13 cellular contexts compared by ENCODE assay signal in genomic region chr16:2040450-2041105, GRCh38. TPM values are rescaled to one million over a fixed set of nuclear protein-coding genes. Genes with fewer than 3 reads are reported as not detected.
A peak's percentile ranks its signal among the peaks of the same experiment; 100 is the strongest.
DNase-seq lines count a peak whose midpoint lies in the region; ATAC-seq, FAIRE-seq and TF ChIP-seq lines count a peak whose summit lies in the region.
"Had no signal": no experiment of that assay in that cellular context is flagged by ENCODE, and none has a peak within 500 bp of the region (broad histone marks: within the 10 kb centered on the region; RNA-seq: fewer than 3 reads in every experiment).

No MANE protein-coding gene starts in this region.

- H3K27ac ChIP-seq in K562 (ENCODE audit: extremely low read depth, low read depth, low read length) (no peak overlapping the region), mucosa of rectum (ENCODE audit: low read depth in 2 of 2, low read length in 2 of 2) (peak overlapping the region; percentile 84 to 85), transverse colon (peak overlapping the region; percentile 76 to 87 (median 82))

- no peak for FAIRE-seq in K562 (lab: Jason Lieb, UNC)
- FAIRE-seq: GM12878 had no signal

- ATAC-seq in K562: no peak
- ATAC-seq in HG03175 (IDR thresholded peaks at IDR 0.05; ENCODE audit: unreplicated experiment): no peak
- no peak for ATAC-seq in GM21786 (IDR thresholded peaks at IDR 0.05; ENCODE audit: unreplicated experiment)
- ATAC-seq: activated naive CD4-positive, alpha-beta T cell treated with anti-CD3 and anti-CD28 coated beads, Interleukin-2, amount 50 U/mL, for 72 hours; GM12878 had no signal

- H3K4me1 ChIP-seq in K562 (replicated peaks in 1 of 2; ENCODE audit: control insufficient read depth in 2 of 2, insufficient read depth in 2 of 2, low read length in 2 of 2): peaks cover 5 to 87% of the 10 kb centered on the region in 2 experiments; a peak in 3 of 5 replicates
- H3K4me1 ChIP-seq in mucosa of rectum (ENCODE audit: control insufficient read depth in 2 of 2, insufficient read depth in 2 of 2, low read length in 2 of 2): peaks cover 63 to 73% of the 10 kb centered on the region in 2 donors
- H3K4me1 ChIP-seq in transverse colon: peaks cover 64 to 89% (median 76%) of the 10 kb centered on the region in 4 donors

- no peak overlapping the region for H3K4me3 ChIP-seq in K562
- no peak overlapping the region for H3K4me3 ChIP-seq in mucosa of rectum (ENCODE audit: low read length in 2 of 2)
- H3K4me3 ChIP-seq in transverse colon: no peak overlapping the region
- H3K4me3 ChIP-seq: GM12878 had no signal

- H3K79me2 ChIP-seq in K562 (ENCODE audit: control insufficient read depth, insufficient read depth, low read length): no peaks in the 10 kb centered on the region

- 77% methylated on average over 11 of the region's 20 CpGs for WGBS in K562 (ENCODE audit: insufficient coverage, low coverage, missing lambda C conversion rate)
- 80% methylated on average over 14 of the region's 20 CpGs; no CpG with 5 or more reads in 1 of the 2 donors for WGBS in transverse colon (ENCODE audit: low coverage in 1 of 2), 2 donors

- intact Hi-C loops in K562 (cut with micrococcal nuclease) (no loop called here), transverse colon (cut with DNase I; ENCODE audit: low total_unique reads) (loop anchor here (10.0 kb wide), 1 partner anchor 1606 kb away; no protein-coding TSS in a partner anchor)

- H2AFZ ChIP-seq in K562 (ENCODE audit: low read depth, low read length): no peak overlapping the region

- no peaks in the 10 kb centered on the region for H3K9me3 ChIP-seq in K562 (replicated peaks; ENCODE audit: control insufficient read depth, insufficient read depth, low read depth, low read length)
- no peaks in the 10 kb centered on the region for H3K9me3 ChIP-seq in mucosa of rectum (ENCODE audit: control insufficient read depth in 2 of 2, low read length in 2 of 2)
- H3K9me3 ChIP-seq in transverse colon: no peaks in the 10 kb centered on the region

- in situ Hi-C loops in K562 (cut with MboI) (no loop called here), transverse colon (cut with MboI; ENCODE audit: low pct_ligation_motif_present in 1 of 4, low pct_unique_long_range_greater_than_20kb in 1 of 4, low sequenced_read_pairs in 3 of 4) (no loop called here)

- no peaks in the 10 kb centered on the region for H3K9me1 ChIP-seq in K562 (ENCODE audit: control insufficient read depth, insufficient read depth, low read length)

- H3K27me3 ChIP-seq in K562 (ENCODE audit: control insufficient read depth in 2 of 2, insufficient read depth in 2 of 2, low read length in 2 of 2): no peaks in the 10 kb centered on the region
- H3K27me3 ChIP-seq in mucosa of rectum (ENCODE audit: control insufficient read depth in 2 of 2, insufficient read depth in 2 of 2, low read length in 2 of 2): no peaks in the 10 kb centered on the region
- H3K27me3 ChIP-seq in transverse colon: no peaks in the 10 kb centered on the region

- TF ChIP-seq POLR2A in K562 (conservative IDR thresholded peaks at IDR 0.05) (no peak), transverse colon (IDR thresholded peaks at IDR 0.05) (no peak)

- no TSS peak for BruUV-seq in K562 (replicated peaks; lab: Mats Ljungman, UMichigan)

- H3K4me2 ChIP-seq in K562 (ENCODE audit: insufficient read depth, low read length): no peak overlapping the region

- H4K20me1 ChIP-seq in K562 (replicated peaks; ENCODE audit: control insufficient read depth, insufficient read depth, low read length): no peaks in the 10 kb centered on the region

- POLR2A ChIA-PET in K562 (lab: Yijun Ruan, JAX): interaction anchor here (1.0 kb wide), 1 partner anchor 11 kb away, joined by 3 read pairs; no protein-coding TSS in a partner anchor

- peak overlapping the region in 1 of 2 experiments; percentile 48; a peak in 1 of 4 replicates for H3K9ac ChIP-seq in K562 (ENCODE audit: insufficient read depth in 1 of 2, low read depth in 2 of 2, low read length in 2 of 2)
- peak overlapping the region in 1 of 2 donors; percentile 37 for H3K9ac ChIP-seq in mucosa of rectum (ENCODE audit: low read depth in 1 of 2, low read length in 2 of 2)

- TF ChIP-seq CTCF in K562 (IDR thresholded peaks at IDR 0.05 in 2 of 3, conservative IDR thresholded peaks at IDR 0.05 in 1 of 3; ENCODE audit: insufficient read depth in 2 of 3, low read depth in 1 of 3, low read length in 3 of 3): no peak
- TF ChIP-seq CTCF in transverse colon (IDR thresholded peaks at IDR 0.05): no peak

- CTCF ChIA-PET in K562 (lab: Yijun Ruan, JAX; ENCODE audit: low intra/inter-chr PET ratio): interaction anchor here (1.1 kb wide), 1 partner anchor 100 kb away, joined by 4 read pairs; no protein-coding TSS in a partner anchor

- DNase-seq in M059J (ENCODE audit: low read depth) (peak; percentile 84), K562 (ENCODE audit: extremely low read depth in 1 of 4, low spot score in 3 of 4) (no peak), transverse colon (no peak), RPMI8226 (no peak)
- DNase-seq: DMS 273 treated with DMSO at 0.1 percent for 48 hours, midbrain, MV-4-11, NCI-H82 had no signal

- TF ChIP-seq EP300 in K562 (IDR thresholded peaks at IDR 0.05; ENCODE audit: low read length) (no peak), transverse colon (IDR thresholded peaks at IDR 0.05; ENCODE audit: low read depth) (no peak)

- no peak for TF ChIP-seq RAD21 in K562 (CRISPR knock-in tag; conservative IDR thresholded peaks at IDR 0.05 in 1 of 2, IDR thresholded peaks at IDR 0.05 in 1 of 2)

- H3K36me3 ChIP-seq in K562 (ENCODE audit: control insufficient read depth, insufficient read depth, low read length) (peaks cover 31% of the 10 kb centered on the region; the same call in 1 of the 3 replicates), mucosa of rectum (ENCODE audit: control insufficient read depth in 2 of 2, insufficient read depth in 2 of 2, low read length in 2 of 2) (peaks cover 3 to 6% of the 10 kb centered on the region in 2 donors), transverse colon (no peaks in the 10 kb centered on the region)

RNA-seq across cellular contexts. Expression of gene NTHL1, which starts 7.1 kb away (rescaled TPM):
- total RNA-seq in M059J (2014; rRNA removed; shearing (Covaris generic)): 22.7 and 35.6 TPM in 2 replicates
- 7.3 and 19.8 TPM in 2 replicates for total RNA-seq in K562 (2011; cell fraction: chromatin; rRNA removed; ENCODE audit: low replicate concordance)
- total RNA-seq in K562 (2011; cell fraction: nucleolus; rRNA removed): 25.7 and 29.0 TPM in 2 replicates
- 12.0 and 20.0 TPM in 2 replicates for total RNA-seq in K562 (2011; cell fraction: nucleoplasm; rRNA removed)
- total RNA-seq in K562 (2014; rRNA removed) (58.8 and 76.7 TPM in 2 replicates), K562 (2014; rRNA removed; fragmentation: Illumina TruSeq; extraction: Trizol) (3.6 and 6.7 TPM in 2 replicates), K562 (2015; rRNA removed; fragmentation: Illumina TruSeq; extraction: Trizol) (27.9 and 30.6 TPM in 2 replicates), K562 (2021) (43.5 and 54.2 TPM in 2 replicates), transverse colon (10 to 100 TPM; 12.7 to 32.9 (median 23.2) TPM)
- polyA plus RNA-seq in K562 (2011; rRNA removed) (17.6 and 27.0 TPM in 2 replicates), K562 (2014; fragmentation: Illumina TruSeq; extraction: Trizol) (11.4 and 20.2 TPM in 2 replicates), K562 (2014; fragmentation: Nextera tagmentation; extraction: Ambion mirVana) (1 to 10 TPM; 1.1 to 4.7 TPM), K562 (2014; rRNA removed) (45.0 and 52.8 TPM in 2 replicates)
- 49.2 and 100 TPM in 2 replicates for polyA plus RNA-seq in K562 (2011; cell fraction: cytosol; rRNA removed)
- polyA plus RNA-seq in K562 (2011; cell fraction: nucleus; rRNA removed): 20.3 and 30.8 TPM in 2 replicates
- polyA plus RNA-seq in K562 (2012): 27.8 and 29.2 TPM in 2 replicates
- polyA minus RNA-seq in K562 (2011; rRNA and poly(A)+ RNA removed): 5.4 and 8.8 TPM in 2 replicates
- polyA minus RNA-seq in K562 (2011; cell fraction: cytosol; rRNA and poly(A)+ RNA removed): 14.4 and 19.7 TPM in 2 replicates
- 7.1 TPM in 2 replicates for polyA minus RNA-seq in K562 (2011; cell fraction: nucleus; rRNA and poly(A)+ RNA removed)

RNA-seq across cellular contexts. Expression of gene TSC2, which starts 7.2 kb away (rescaled TPM):
- 29.7 and 31.2 TPM in 2 replicates for total RNA-seq in M059J (2014; rRNA removed; shearing (Covaris generic))
- total RNA-seq in K562 (2011; cell fraction: chromatin; rRNA removed; ENCODE audit: low replicate concordance): 274 and 710 TPM in 2 replicates
- 311 and 338 TPM in 2 replicates for total RNA-seq in K562 (2011; cell fraction: nucleolus; rRNA removed)
- total RNA-seq in K562 (2011; cell fraction: nucleoplasm; rRNA removed): 244 and 254 TPM in 2 replicates
- total RNA-seq in K562 (2014; rRNA removed): 20.3 and 28.1 TPM in 2 replicates
- total RNA-seq in K562 (2014; rRNA removed; fragmentation: Illumina TruSeq; extraction: Trizol): 15.0 and 20.1 TPM in 2 replicates
- total RNA-seq in K562 (2015; rRNA removed; fragmentation: Illumina TruSeq; extraction: Trizol): 16.6 and 19.6 TPM in 2 replicates
- total RNA-seq in K562 (2021): 65.8 and 68.1 TPM in 2 replicates
- polyA plus RNA-seq in K562 (2011; rRNA removed): 15.5 and 35.5 TPM in 2 replicates
- polyA plus RNA-seq in K562 (2011; cell fraction: cytosol; rRNA removed): 21.9 and 33.6 TPM in 2 replicates
- 157 and 220 TPM in 2 replicates for polyA plus RNA-seq in K562 (2011; cell fraction: nucleus; rRNA removed)
- polyA plus RNA-seq in K562 (2012): 46.9 and 75.1 TPM in 2 replicates
- 27.8 and 35.8 TPM in 2 replicates for polyA plus RNA-seq in K562 (2014; fragmentation: Illumina TruSeq; extraction: Trizol)
- 1 to 10 TPM; 1.3 to 2.3 TPM for polyA plus RNA-seq in K562 (2014; fragmentation: Nextera tagmentation; extraction: Ambion mirVana)
- 32.0 and 35.2 TPM in 2 replicates for polyA plus RNA-seq in K562 (2014; rRNA removed)
- 41.8 and 43.8 TPM in 2 replicates for polyA minus RNA-seq in K562 (2011; rRNA and poly(A)+ RNA removed)
- 49.2 and 80.8 TPM in 2 replicates for polyA minus RNA-seq in K562 (2011; cell fraction: cytosol; rRNA and poly(A)+ RNA removed)
- 48.9 and 58.8 TPM in 2 replicates for polyA minus RNA-seq in K562 (2011; cell fraction: nucleus; rRNA and poly(A)+ RNA removed)
- total RNA-seq in transverse colon: 100 to 1,000 TPM in 2 of 4 donors, 10 to 100 TPM in 2; 88.3 to 206 (median 127) TPM

RNA-seq across cellular contexts. Expression of gene NHERF2, which starts 13.9 kb away (rescaled TPM):
- total RNA-seq in M059J (2014; rRNA removed; shearing (Covaris generic)): 143 and 175 TPM in 2 replicates
- total RNA-seq in K562 (2011; cell fraction: chromatin; rRNA removed; ENCODE audit: low replicate concordance): 6.2 and 27.3 TPM in 2 replicates
- 16.4 and 21.7 TPM in 2 replicates for total RNA-seq in K562 (2011; cell fraction: nucleolus; rRNA removed)
- 7.1 and 12.7 TPM in 2 replicates for total RNA-seq in K562 (2011; cell fraction: nucleoplasm; rRNA removed)
- total RNA-seq in K562 (2014; rRNA removed) (23.4 and 34.2 TPM in 2 replicates), K562 (2014; rRNA removed; fragmentation: Illumina TruSeq; extraction: Trizol) (2.0 and 2.6 TPM in 2 replicates), K562 (2015; rRNA removed; fragmentation: Illumina TruSeq; extraction: Trizol) (11.2 and 12.9 TPM in 2 replicates), K562 (2021) (42.0 and 44.1 TPM in 2 replicates), transverse colon (10 to 100 TPM in 3 of 4 donors, 1 to 10 TPM in 1; 3.7 to 61.9 (median 29.8) TPM)
- polyA plus RNA-seq in K562 (2011; rRNA removed) (12.5 and 16.4 TPM in 2 replicates), K562 (2014; fragmentation: Illumina TruSeq; extraction: Trizol) (8.5 and 24.9 TPM in 2 replicates), K562 (2014; fragmentation: Nextera tagmentation; extraction: Ambion mirVana) (under 1 TPM; 0.15 to 0.38 TPM), K562 (2014; rRNA removed) (29.4 and 29.5 TPM in 2 replicates)
- polyA plus RNA-seq in K562 (2011; cell fraction: cytosol; rRNA removed): 20.6 and 61.9 TPM in 2 replicates
- 19.3 and 38.5 TPM in 2 replicates for polyA plus RNA-seq in K562 (2011; cell fraction: nucleus; rRNA removed)
- 22.8 and 27.9 TPM in 2 replicates for polyA plus RNA-seq in K562 (2012)
- polyA minus RNA-seq in K562 (2011; rRNA and poly(A)+ RNA removed): 2.7 and 6.3 TPM in 2 replicates
- polyA minus RNA-seq in K562 (2011; cell fraction: cytosol; rRNA and poly(A)+ RNA removed): 21.2 and 23.6 TPM in 2 replicates
- 7.3 and 8.8 TPM in 2 replicates for polyA minus RNA-seq in K562 (2011; cell fraction: nucleus; rRNA and poly(A)+ RNA removed)

RNA-seq across cellular contexts. Expression of gene NPW, which starts 21.0 kb away (rescaled TPM):
- total RNA-seq in M059J (2014; rRNA removed; shearing (Covaris generic)): 0.12 TPM in 1 of 2 replicates, not detected in the other
- 1.9 TPM in 1 of 2 replicates, not detected in the other for total RNA-seq in K562 (2011; cell fraction: chromatin; rRNA removed; ENCODE audit: low replicate concordance)
- total RNA-seq in K562 (2011; cell fraction: nucleolus; rRNA removed): 7.1 and 10.2 TPM in 2 replicates
- 1.8 and 2.1 TPM in 2 replicates for total RNA-seq in K562 (2011; cell fraction: nucleoplasm; rRNA removed)
- total RNA-seq in K562 (2014; rRNA removed) (2.6 and 4.2 TPM in 2 replicates), K562 (2014; rRNA removed; fragmentation: Illumina TruSeq; extraction: Trizol) (not detected in 2 replicates), K562 (2015; rRNA removed; fragmentation: Illumina TruSeq; extraction: Trizol) (0.14 and 0.23 TPM in 2 replicates), K562 (2021) (3.1 and 4.6 TPM in 2 replicates), transverse colon (under 1 TPM in 1 of 4 donors, not detected in 3; 0.41 TPM)
- polyA plus RNA-seq in K562 (2011; rRNA removed) (0.31 and 0.32 TPM in 2 replicates), K562 (2014; fragmentation: Illumina TruSeq; extraction: Trizol) (not detected in 2 replicates), K562 (2014; fragmentation: Nextera tagmentation; extraction: Ambion mirVana) (not detected), K562 (2014; rRNA removed) (0.85 and 4.0 TPM in 2 replicates)
- 0.90 and 6.1 TPM in 2 replicates for polyA plus RNA-seq in K562 (2011; cell fraction: cytosol; rRNA removed)
- 0.66 and 1.5 TPM in 2 replicates for polyA plus RNA-seq in K562 (2011; cell fraction: nucleus; rRNA removed)
- 1.6 and 1.8 TPM in 2 replicates for polyA plus RNA-seq in K562 (2012)
- polyA minus RNA-seq in K562 (2011; rRNA and poly(A)+ RNA removed): not detected in 2 replicates
- 1.4 and 2.0 TPM in 2 replicates for polyA minus RNA-seq in K562 (2011; cell fraction: cytosol; rRNA and poly(A)+ RNA removed)
- polyA minus RNA-seq in K562 (2011; cell fraction: nucleus; rRNA and poly(A)+ RNA removed): 0.67 and 1.3 TPM in 2 replicates

RNA-seq across cellular contexts. Expression of gene ZNF598, which starts 31.0 kb away (rescaled TPM):
- total RNA-seq in M059J (2014; rRNA removed; shearing (Covaris generic)): 21.3 and 23.9 TPM in 2 replicates
- total RNA-seq in K562 (2011; cell fraction: chromatin; rRNA removed; ENCODE audit: low replicate concordance): 32.9 and 115 TPM in 2 replicates
- total RNA-seq in K562 (2011; cell fraction: nucleolus; rRNA removed): 90.6 and 99.4 TPM in 2 replicates
- total RNA-seq in K562 (2011; cell fraction: nucleoplasm; rRNA removed): 37.9 and 42.6 TPM in 2 replicates
- total RNA-seq in K562 (2014; rRNA removed) (39.7 and 50.2 TPM in 2 replicates), K562 (2014; rRNA removed; fragmentation: Illumina TruSeq; extraction: Trizol) (9.7 and 11.1 TPM in 2 replicates), K562 (2015; rRNA removed; fragmentation: Illumina TruSeq; extraction: Trizol) (29.6 and 33.6 TPM in 2 replicates), K562 (2021) (114 and 115 TPM in 2 replicates), transverse colon (100 to 1,000 TPM in 1 of 4 donors, 10 to 100 TPM in 3; 28.3 to 145 (median 42.0) TPM)
- polyA plus RNA-seq in K562 (2011; rRNA removed) (17.1 and 28.0 TPM in 2 replicates), K562 (2014; fragmentation: Illumina TruSeq; extraction: Trizol) (30.3 and 61.9 TPM in 2 replicates), K562 (2014; fragmentation: Nextera tagmentation; extraction: Ambion mirVana) (under 1 TPM; 0.11 to 0.39 TPM), K562 (2014; rRNA removed) (77.4 and 97.5 TPM in 2 replicates)
- polyA plus RNA-seq in K562 (2011; cell fraction: cytosol; rRNA removed): 35.0 and 75.6 TPM in 2 replicates
- 103 and 165 TPM in 2 replicates for polyA plus RNA-seq in K562 (2011; cell fraction: nucleus; rRNA removed)
- polyA plus RNA-seq in K562 (2012): 40.3 and 76.1 TPM in 2 replicates
- 6.6 and 10.0 TPM in 2 replicates for polyA minus RNA-seq in K562 (2011; rRNA and poly(A)+ RNA removed)
- polyA minus RNA-seq in K562 (2011; cell fraction: cytosol; rRNA and poly(A)+ RNA removed): 41.5 and 59.8 TPM in 2 replicates
- polyA minus RNA-seq in K562 (2011; cell fraction: nucleus; rRNA and poly(A)+ RNA removed): 23.7 and 27.3 TPM in 2 replicates
